ENCODE assay signal across 11 cellular contexts in the genomic region with DNA sequence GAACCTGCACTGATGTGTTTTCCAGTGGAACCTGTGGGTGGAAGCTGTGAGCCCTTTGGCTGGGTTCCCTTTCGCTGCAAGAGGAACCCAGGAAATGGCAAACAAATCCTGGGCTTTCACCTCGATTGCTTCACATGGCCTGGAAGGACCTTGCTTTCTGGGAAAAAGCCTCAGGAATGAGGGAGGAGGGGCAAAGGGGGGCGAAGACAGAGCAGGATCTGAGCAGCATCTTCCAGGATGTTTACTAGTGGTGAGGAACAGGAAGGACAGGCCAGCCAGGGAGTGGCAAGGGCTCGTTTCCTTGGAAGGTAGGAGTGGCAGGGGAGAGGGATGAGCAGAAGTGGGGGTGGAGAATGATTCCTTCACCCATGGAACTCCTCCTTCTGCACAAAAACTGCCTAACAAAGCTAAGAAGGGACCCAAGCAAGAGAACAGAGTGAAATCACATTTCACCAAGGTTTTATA. TPM values are rescaled to one million over a fixed set of nuclear protein-coding genes. Genes with fewer than 3 reads are reported as not detected.
A peak's percentile ranks its signal among the peaks of the same experiment; 100 is the strongest.
DNase-seq lines count a peak whose midpoint lies in the region; ATAC-seq and TF ChIP-seq lines count a peak whose summit lies in the region.
"Had no signal": no experiment of that assay in that cellular context is flagged by ENCODE, and none has a peak within 500 bp of the region (broad histone marks: within the 10 kb centered on the region; RNA-seq: fewer than 3 reads in every experiment).

No MANE protein-coding gene starts in this region.

- H3K9me3 ChIP-seq in AG04450 (ENCODE audit: control insufficient read depth, insufficient read depth, low read length) (peaks cover 5% of the 10 kb centered on the region; the same call in 1 of the 2 replicates), mesodermal cell (ENCODE audit: control insufficient read depth, low read length) (peaks cover 4% of the 10 kb centered on the region)

- no peaks in the 10 kb centered on the region for H3K9me3 Mint-ChIP-seq in endothelial cell (ENCODE audit: unreplicated experiment)

- ATAC-seq in HG02623 (IDR thresholded peaks at IDR 0.05; ENCODE audit: unreplicated experiment) = no peak
- no peak for ATAC-seq in HG02759 (IDR thresholded peaks at IDR 0.05; ENCODE audit: unreplicated experiment)

- TF ChIP-seq CTCF in AG04450 (IDR thresholded peaks at IDR 0.05; ENCODE audit: low read depth, low read length) (peak; percentile 27; the same call in 1 of the 2 replicates), endothelial cell (IDR thresholded peaks at IDR 0.05; ENCODE audit: unreplicated experiment) (peak; percentile 17)

- peaks cover 6% of the 10 kb centered on the region for H3K27me3 Mint-ChIP-seq in endothelial cell (ENCODE audit: unreplicated experiment)

- 34 to 45% methylated on average over 3 to 4 of the region's 4 CpGs for WGBS in mesodermal cell (ENCODE audit: insufficient coverage in 2 of 2), 2 experiments

- H3K27ac ChIP-seq in AG04450 (ENCODE audit: low read depth, low read length) (peak overlapping the region; percentile 58), mesodermal cell (ENCODE audit: low read depth, low read length, severe bottlenecking) (peak overlapping the region; percentile 17)

- H3K4me1 Mint-ChIP-seq in endothelial cell (ENCODE audit: unreplicated experiment) = peaks cover 32% of the 10 kb centered on the region

- H3K4me3 ChIP-seq in AG04450 (ENCODE audit: low read depth, low read length) (no peak overlapping the region), mesodermal cell (ENCODE audit: extremely low read depth, insufficient read depth, low read length, poor library complexity, severe bottlenecking) (no peak overlapping the region)

- POLR2A ChIA-PET in AG04450 (lab: Yijun Ruan, JAX) = interaction anchor here (0.5 to 1.2 kb wide), 3 partner anchors 10 to 28 kb away, joined by 3 to 7 read pairs (median 3); no protein-coding TSS in a partner anchor

- peaks cover 27% of the 10 kb centered on the region for H3K36me3 Mint-ChIP-seq in endothelial cell (ENCODE audit: low read depth, unreplicated experiment)

- CTCF ChIA-PET in AG04450 (lab: Charles Lee) = interaction anchor here (0.6 to 1.1 kb wide), 2 partner anchors 21 to 1342 kb away, joined by 3 read pairs; no protein-coding TSS in a partner anchor

- no peaks in the 10 kb centered on the region for H3K27me3 ChIP-seq in AG04450 (ENCODE audit: control insufficient read depth, insufficient read depth, low read length)

- DNase-seq in AG04450 (ENCODE audit: low read depth, low spot score) = peak; percentile 49
- DNase-seq in LHCN-M2 (ENCODE audit: low read depth) = peak; percentile 51
- peak; percentile 30 for DNase-seq in endothelial cell (ENCODE audit: low spot score)
- no peak for DNase-seq in NCI-H774 (lab: John Stamatoyannopoulos, UW)
- no peak for DNase-seq in MV-4-11 (lab: John Stamatoyannopoulos, UW)
- DNase-seq: activated CD4-positive, alpha-beta memory T cell treated with anti-CD3 and anti-CD28 coated beads for 36 hours; CD8-positive, alpha-beta memory T cell; stimulated activated CD4-positive, alpha-beta T cell treated with anti-CD3 and anti-CD28 coated beads, Interleukin-2, amount 100 ng/mL, for 48 hours had no signal

- H3K36me3 ChIP-seq in mesodermal cell (ENCODE audit: control insufficient read depth, insufficient read depth, low read length) = peaks cover 9% of the 10 kb centered on the region

- peak overlapping the region; percentile 58 for H3K27ac Mint-ChIP-seq in endothelial cell (ENCODE audit: unreplicated experiment)
- H3K27ac Mint-ChIP-seq: activated CD4-positive, alpha-beta memory T cell treated with anti-CD3 and anti-CD28 coated beads for 36 hours; CD8-positive, alpha-beta memory T cell had no signal

- peaks cover 15% of the 10 kb centered on the region for H3K4me1 ChIP-seq in mesodermal cell (ENCODE audit: control insufficient read depth, insufficient read depth, low read length, poor library complexity, severe bottlenecking)

- no peak overlapping the region for H3K4me3 Mint-ChIP-seq in endothelial cell (ENCODE audit: unreplicated experiment)
- H3K4me3 Mint-ChIP-seq: activated CD4-positive, alpha-beta memory T cell treated with anti-CD3 and anti-CD28 coated beads for 36 hours; CD8-positive, alpha-beta memory T cell had no signal

RNA-seq across cellular contexts. Expression of a gene that starts 5.9 kb away (rescaled TPM):
- polyA plus RNA-seq in AG04450 (2011; rRNA removed) = 35.5 and 36.9 TPM in 2 replicates
- 41.7 and 47.2 TPM in 2 replicates for polyA minus RNA-seq in AG04450 (2011; rRNA and poly(A)+ RNA removed)
- total RNA-seq in LHCN-M2 (2014; rRNA removed) (21.0 and 31.0 TPM in 2 replicates), endothelial cell (ENCODE audit: unreplicated experiment) (19.4 TPM)
- 12.1 TPM for polyA plus RNA-seq in LHCN-M2 (2012)
- polyA plus RNA-seq in mesodermal cell (2013, experiment 1 of 2) = 16.6 TPM
- polyA plus RNA-seq in mesodermal cell (2013, experiment 2 of 2) = 15.3 TPM
- total RNA-seq: activated CD4-positive, alpha-beta memory T cell treated with anti-CD3 and anti-CD28 coated beads for 36 hours; CD8-positive, alpha-beta memory T cell had no signal

RNA-seq across cellular contexts. Expression of a gene that starts 26.1 kb away (rescaled TPM):
- 13.3 and 14.3 TPM in 2 replicates for polyA plus RNA-seq in AG04450 (2011; rRNA removed)
- 9.0 and 10.2 TPM in 2 replicates for polyA minus RNA-seq in AG04450 (2011; rRNA and poly(A)+ RNA removed)
- total RNA-seq in LHCN-M2 (2014; rRNA removed) (26.8 and 29.7 TPM in 2 replicates), endothelial cell (ENCODE audit: unreplicated experiment) (10.2 TPM)
- 8.0 TPM for polyA plus RNA-seq in LHCN-M2 (2012)
- 11.2 TPM for polyA plus RNA-seq in mesodermal cell (2013, experiment 1 of 2)
- polyA plus RNA-seq in mesodermal cell (2013, experiment 2 of 2) = 8.4 TPM

Comparison
In these comparisons a context has a peak if more than half of its experiments do, and no peak if none do; other contexts are left out.
1. DNase-seq: peak in AG04450 (single experiment), LHCN-M2 (single experiment) and endothelial cell (single experiment); none in NCI-H774 (single experiment) and MV-4-11 (single experiment).